Comparison of ENCODE assay signal across 1 cellular context in the genomic region with DNA sequence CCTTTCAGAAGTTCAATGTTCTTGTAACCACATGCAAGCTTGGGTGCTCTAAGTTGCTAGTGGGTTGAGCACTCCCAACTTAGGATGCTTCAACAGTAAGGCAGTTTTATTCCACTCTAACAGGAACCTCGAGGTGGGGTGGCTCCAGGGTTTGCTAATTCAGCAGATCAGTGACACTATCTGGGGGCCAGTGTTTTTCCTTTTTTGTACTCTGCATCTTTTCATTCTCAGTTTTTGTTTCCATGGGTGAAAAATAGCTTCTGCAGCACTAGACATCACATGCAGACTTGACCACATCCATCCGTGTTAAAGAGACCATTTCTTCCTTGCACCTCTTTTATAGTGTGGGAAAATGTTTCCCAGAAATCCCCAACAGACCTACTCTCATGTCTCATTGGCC.
TF ChIP-seq lines count a peak whose summit lies in the region.

No MANE protein-coding gene starts in this region.

TF ChIP-seq in H1, 55 proteins besides CTCF, POLR2A, EP300 and RAD21 (continued from another document):
- no peak for TF ChIP-seq ATF2 (IDR thresholded peaks at IDR 0.05; ENCODE audit: low read length)
